ENCODE assay signal across 8 cellular contexts in the genomic region with DNA sequence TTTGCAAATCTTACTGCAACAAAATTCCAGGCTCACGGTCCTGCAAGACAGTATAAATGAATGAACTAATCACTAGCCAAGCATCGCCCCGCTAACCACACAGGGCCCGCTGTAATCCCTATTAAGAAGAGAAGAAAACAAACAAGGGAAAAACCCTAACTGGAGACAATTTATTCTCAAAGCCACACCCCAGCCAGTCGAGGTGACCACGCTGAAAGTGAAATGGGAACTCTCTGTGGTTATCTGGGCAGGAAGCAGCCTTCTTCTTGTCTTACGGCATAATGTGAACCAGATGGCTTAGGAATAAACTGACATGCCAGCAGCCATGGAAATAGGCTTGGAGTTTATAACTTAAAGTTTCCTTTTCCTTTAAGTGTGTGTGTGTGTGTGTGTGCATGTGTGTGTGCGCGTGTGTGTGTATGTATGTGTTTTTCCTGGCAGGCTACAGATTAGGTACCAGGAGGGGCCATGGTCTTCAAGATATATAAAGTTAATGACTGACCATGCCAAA.
A peak's percentile ranks its signal among the peaks of the same experiment; 100 is the strongest.
DNase-seq lines count a peak whose midpoint lies in the region; ATAC-seq and TF ChIP-seq lines count a peak whose summit lies in the region.

No MANE protein-coding gene starts in this region.

- H3K4me3 ChIP-seq in HL-60 (replicated peaks; ENCODE audit: insufficient read depth, low read length), result no peak overlapping the region

- POLR2A ChIA-PET in GM10248 (lab: Yijun Ruan, JAX), result no interaction called here

- DNase-seq in GM10248 (ENCODE audit: extremely low spot score) (peak; percentile 64), HL-60 (ENCODE audit: low read depth in 1 of 2, low spot score in 1 of 2) (peak in 1 of 2 experiments; percentile 51), amniotic epithelial cell (ENCODE audit: low read depth) (peak; percentile 89), midbrain (lab: John Stamatoyannopoulos, UW) (peak; percentile 74), RKO (ENCODE audit: low spot score) (no peak), HuH-7 (ENCODE audit: low spot score) (no peak)
- no peak for DNase-seq in activated CD8-positive, alpha-beta memory T cell treated with anti-CD3 and anti-CD28 coated beads, Interleukin-2, amount 50 U/mL, for 48 hours

- no peak for TF ChIP-seq CTCF in GM10248 (IDR thresholded peaks at IDR 0.05; ENCODE audit: control extremely low read depth, extremely low read depth, low read depth, missing control alignments)
- TF ChIP-seq CTCF in HL-60 (IDR thresholded peaks at IDR 0.05; ENCODE audit: insufficient read depth, low read length), result no peak

- peak; percentile 99 for ATAC-seq in GM21576 (IDR thresholded peaks at IDR 0.05; ENCODE audit: unreplicated experiment)

- H3K27me3 ChIP-seq in HL-60 (ENCODE audit: insufficient read depth, poor library complexity, severe bottlenecking), result no peaks in the 10 kb centered on the region

- H3K27ac ChIP-seq in HL-60 (replicated peaks), result peak overlapping the region; percentile 43

- CTCF ChIA-PET in GM10248 (lab: Yijun Ruan, JAX), result interaction anchor here (1.0 to 1.9 kb wide), 5 partner anchors 9 to 317 kb away, joined by 3 to 5 read pairs (median 4); no protein-coding TSS in a partner anchor

Comparison
In these comparisons a context has a peak if more than half of its experiments do, and no peak if none do; other contexts are left out.
1. DNase-seq: peak in GM10248 (single experiment), amniotic epithelial cell (single experiment) and midbrain (single experiment); none in RKO (single experiment), activated CD8-positive, alpha-beta memory T cell treated with anti-CD3 and anti-CD28 coated beads, Interleukin-2, amount 50 U/mL, for 48 hours (single experiment) and HuH-7 (single experiment).